1 cellular context compared by ENCODE assay signal in genomic region chr17:79011451-79012147, GRCh38.
TF ChIP-seq lines count a peak whose summit lies in the region.

No MANE protein-coding gene starts in this region.

TF ChIP-seq in K562, 482 proteins besides CTCF, POLR2A, EP300 and RAD21 (continued from another document and continues in another):
- no peak for TF ChIP-seq STAT6 (CRISPR knock-in tag; IDR thresholded peaks at IDR 0.05)
- TF ChIP-seq DEAF1 (CRISPR knock-in tag; IDR thresholded peaks at IDR 0.05), result peak; percentile 89
- TF ChIP-seq PATZ1 (CRISPR knock-in tag; IDR thresholded peaks at IDR 0.05; ENCODE audit: borderline replicate concordance), result peak; percentile 94
- peak; percentile 91 for TF ChIP-seq FOXO4 (CRISPR knock-in tag; IDR thresholded peaks at IDR 0.05)
- no peak for TF ChIP-seq ELF4 (CRISPR knock-in tag; IDR thresholded peaks at IDR 0.05)
- TF ChIP-seq ZNF217 (CRISPR knock-in tag; IDR thresholded peaks at IDR 0.05), result no peak
- TF ChIP-seq NR1H2 (CRISPR knock-in tag; IDR thresholded peaks at IDR 0.05), result no peak
- peak; percentile 93 for TF ChIP-seq E2F3 (CRISPR knock-in tag; IDR thresholded peaks at IDR 0.05)
- no peak for TF ChIP-seq ETS1 (conservative IDR thresholded peaks at IDR 0.05; ENCODE audit: control insufficient read depth, low read depth, low read length)
- TF ChIP-seq ZNF324 (CRISPR knock-in tag; IDR thresholded peaks at IDR 0.05), result peak; percentile 80
- no peak for TF ChIP-seq RBBP5 (IDR thresholded peaks at IDR 0.05; ENCODE audit: borderline replicate concordance, insufficient read depth, low read length, poor library complexity, severe bottlenecking)
- no peak for TF ChIP-seq ZNF224 (CRISPR knock-in tag; IDR thresholded peaks at IDR 0.05)
- TF ChIP-seq CREB3 (tag; conservative IDR thresholded peaks at IDR 0.05; ENCODE audit: low read depth), result peak; percentile 96
- no peak for TF ChIP-seq ETV6 (IDR thresholded peaks at IDR 0.05; ENCODE audit: borderline replicate concordance in 1 of 2, low read depth in 2 of 2, low read length in 1 of 2)
- no peak for TF ChIP-seq ETV6 (CRISPR knock-in tag; IDR thresholded peaks at IDR 0.05; ENCODE audit: borderline replicate concordance)
- TF ChIP-seq XRCC4 (IDR thresholded peaks at IDR 0.05; ENCODE audit: extremely low read depth, insufficient read depth, insufficient read length), result no peak
- TF ChIP-seq PYGO2 (tag; IDR thresholded peaks at IDR 0.05), result peak; percentile 97
- TF ChIP-seq MYBL2 (IDR thresholded peaks at IDR 0.05; ENCODE audit: low read depth), result no peak
- no peak for TF ChIP-seq MYBL2 (CRISPR knock-in tag; IDR thresholded peaks at IDR 0.05; ENCODE audit: borderline replicate concordance)
- peak; percentile 51; the same call in 1 of the 2 replicates for TF ChIP-seq SNAPC5 (CRISPR knock-in tag; IDR thresholded peaks at IDR 0.05)
- no peak for TF ChIP-seq COPS2 (conservative IDR thresholded peaks at IDR 0.05)
- no peak for TF ChIP-seq NCOA4 (IDR thresholded peaks at IDR 0.05; ENCODE audit: partially characterized antibody)
- TF ChIP-seq MCM2 (IDR thresholded peaks at IDR 0.05; ENCODE audit: low read depth), result no peak
- no peak for TF ChIP-seq TEAD4 (IDR thresholded peaks at IDR 0.05; ENCODE audit: low read length)
- no peak for TF ChIP-seq TEAD4 (CRISPR knock-in tag; IDR thresholded peaks at IDR 0.05; ENCODE audit: borderline replicate concordance)
- TF ChIP-seq HMG20A (CRISPR knock-in tag; conservative IDR thresholded peaks at IDR 0.05), result peak; percentile 89; the same call in 1 of the 2 replicates
- TF ChIP-seq ARID1B (IDR thresholded peaks at IDR 0.05), result no peak
- TF ChIP-seq PREB (CRISPR knock-in tag; IDR thresholded peaks at IDR 0.05), result no peak
- TF ChIP-seq HOMEZ (CRISPR knock-in tag; IDR thresholded peaks at IDR 0.05), result peak; percentile 88; the same call in 1 of the 2 replicates
- TF ChIP-seq ZNF121 (CRISPR knock-in tag; conservative IDR thresholded peaks at IDR 0.05), result no peak
- TF ChIP-seq GTF2F1 (IDR thresholded peaks at IDR 0.05; ENCODE audit: low read depth, low read length), result no peak
- TF ChIP-seq RBM39 (optimal IDR thresholded peaks at IDR 0.05; ENCODE audit: low read depth, low read length), result no peak
- TF ChIP-seq TARDBP (IDR thresholded peaks at IDR 0.05), result no peak
- TF ChIP-seq ARID2 (IDR thresholded peaks at IDR 0.05), result no peak
- TF ChIP-seq ZNF274 (IDR thresholded peaks at IDR 0.05; ENCODE audit: borderline replicate concordance, low read depth, low read length), result no peak
- TF ChIP-seq TRIM24 (IDR thresholded peaks at IDR 0.05), result peak in 1 of 2 experiments; percentile 53; a peak in 2 of 4 replicates
- TF ChIP-seq NKRF (IDR thresholded peaks at IDR 0.05; ENCODE audit: borderline replicate concordance), result no peak
- TF ChIP-seq SPI1 (IDR thresholded peaks at IDR 0.05; ENCODE audit: borderline replicate concordance, low read depth, low read length), result no peak
- peak; percentile 84 for TF ChIP-seq RFX1 (IDR thresholded peaks at IDR 0.05)
- TF ChIP-seq ATF7 (IDR thresholded peaks at IDR 0.05), result 0 out of 2 replicates have a peak, but pooled peaks have one; percentile 44
- TF ChIP-seq ZNF134 (CRISPR knock-in tag; conservative IDR thresholded peaks at IDR 0.05), result peak; percentile 89
